Comparison of ENCODE assay signal across 35 cellular contexts in the genomic region with DNA sequence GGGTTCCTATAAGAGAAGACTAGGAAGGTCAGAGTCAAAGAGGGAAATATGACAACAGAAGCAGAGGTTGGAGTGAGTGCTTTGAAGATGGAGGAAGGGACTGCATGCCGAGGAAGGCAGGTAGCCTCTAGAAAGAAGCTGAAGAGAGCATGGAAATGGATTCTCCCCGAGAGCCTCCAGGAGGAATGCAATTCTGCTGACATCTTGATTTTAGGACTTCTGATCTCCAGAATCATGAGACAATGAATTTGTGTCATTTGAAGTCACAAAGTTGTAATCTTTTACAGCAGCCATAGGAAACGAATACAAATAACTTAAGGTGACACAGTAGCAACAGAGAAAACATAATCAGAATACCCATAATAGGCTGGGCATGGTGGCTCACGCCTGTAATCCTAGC.
"Had no signal": no experiment of that assay in that cellular context is flagged by ENCODE, and none has a peak within 500 bp of the region (broad histone marks: within the 10 kb centered on the region; RNA-seq: fewer than 3 reads in every experiment).

No MANE protein-coding gene starts in this region.

- H3K4me3 Mint-ChIP-seq: activated B cell treated with CpG ODN at 0.5 μM for 24 hours; activated CD4-positive, alpha-beta memory T cell treated with anti-CD3 and anti-CD28 coated beads for 36 hours; activated CD4-positive, alpha-beta T cell treated with anti-CD3 and anti-CD28 coated beads, Interleukin-2, amount 10 ng/mL, durations not matched to agents 24 days and 14 days; activated CD8-positive, alpha-beta T cell treated with anti-CD3 and anti-CD28 coated beads for 36 hours; activated naive CD4-positive, alpha-beta T cell treated with anti-CD3 and anti-CD28 coated beads, Interleukin-2, amount 10 ng/mL, durations not matched to agents 7 days and 5 days; activated naive CD4-positive, alpha-beta T cell treated with anti-CD3 and anti-CD28 coated beads, Interleukin-2, amount 50 U/mL, for 24 hours; activated naive CD8-positive, alpha-beta T cell; activated naive CD8-positive, alpha-beta T cell treated with anti-CD3 and anti-CD28 coated beads, Interleukin-2, amount 10 ng/mL, durations not matched to agents 7 days and 5 days; activated naive CD8-positive, alpha-beta T cell treated with anti-CD3 and anti-CD28 coated beads, Interleukin-2, amount 50 U/mL, for 24 hours; activated T-cell treated with anti-CD3 and anti-CD28 coated beads, Interleukin-2, amount 50 U/mL, for 4 hours; activated T-cell treated with anti-CD3 and anti-CD28 coated beads, Interleukin-2, amount 50 U/mL, for 72 hours; activated T-helper 1 cell treated with anti-CD3 and anti-CD28 coated beads, Interleukin-12 subunit alpha, Interleukin-12 subunit beta, Interleukin-2, Interleukin-4 antibody, amounts not matched to agents 30 ng/mL and 10 ng/mL and 1 ng/mL, durations not matched to agents 14 hours and 24 hours and 36 hours; activated T-helper 17 cell treated with anti-CD3 and anti-CD28 coated beads, Interleukin-2, amount 50 U/mL, for 72 hours; brain; central memory CD8-positive, alpha-beta T cell; T-helper 2 cell treated with Interferon-gamma antibody and Interleukin-4, amounts not matched to agents 5 μg/mL and 100 μg/mL, for 36 hours had no signal

- FAIRE-seq: TTC549 had no signal

- H3K27me3 ChIP-seq: ascending aorta, cardiac muscle cell had no signal

- H3K36me3 ChIP-seq: ascending aorta, cardiac muscle cell had no signal

- H3K4me1 ChIP-seq: ascending aorta had no signal

- H3K4me3 ChIP-seq: ascending aorta, cardiac muscle cell had no signal

- H3K9me3 ChIP-seq: ascending aorta had no signal

- H3K27me3 Mint-ChIP-seq: activated B cell treated with CpG ODN at 0.5 μM for 24 hours; activated CD4-positive, alpha-beta memory T cell treated with anti-CD3 and anti-CD28 coated beads for 36 hours; activated CD8-positive, alpha-beta T cell treated with anti-CD3 and anti-CD28 coated beads for 36 hours; activated naive CD4-positive, alpha-beta T cell treated with anti-CD3 and anti-CD28 coated beads, Interleukin-2, amount 50 U/mL, for 24 hours; activated naive CD8-positive, alpha-beta T cell; activated naive CD8-positive, alpha-beta T cell treated with anti-CD3 and anti-CD28 coated beads, Interleukin-2, amount 50 U/mL, for 24 hours; activated T-helper 17 cell treated with anti-CD3 and anti-CD28 coated beads, Interleukin-2, amount 50 U/mL, for 72 hours; central memory CD8-positive, alpha-beta T cell had no signal

- H3K27ac ChIP-seq: ascending aorta, cardiac muscle cell, VCaP had no signal

- H3K36me3 Mint-ChIP-seq: activated CD4-positive, alpha-beta memory T cell treated with anti-CD3 and anti-CD28 coated beads for 36 hours; activated naive CD4-positive, alpha-beta T cell treated with anti-CD3 and anti-CD28 coated beads, Interleukin-2, amount 10 ng/mL, durations not matched to agents 7 days and 5 days; activated naive CD4-positive, alpha-beta T cell treated with anti-CD3 and anti-CD28 coated beads, Interleukin-2, amount 50 U/mL, for 24 hours; activated naive CD8-positive, alpha-beta T cell; activated naive CD8-positive, alpha-beta T cell treated with anti-CD3 and anti-CD28 coated beads, Interleukin-2, amount 10 ng/mL, durations not matched to agents 7 days and 5 days; brain had no signal

- ATAC-seq: activated CD8-positive, alpha-beta T cell treated with anti-CD3 and anti-CD28 coated beads for 36 hours; activated naive CD8-positive, alpha-beta T cell treated with anti-CD3 and anti-CD28 coated beads, Interleukin-2, amount 50 U/mL, for 24 hours; activated T-cell treated with anti-CD3 and anti-CD28 coated beads, Interleukin-2, amount 50 U/mL, for 4 hours; activated T-cell treated with anti-CD3 and anti-CD28 coated beads, Interleukin-2, amount 50 U/mL, for 72 hours; activated T-helper 17 cell treated with anti-CD3 and anti-CD28 coated beads, Interleukin-2, amount 50 U/mL, for 72 hours had no signal

- H3K9me3 Mint-ChIP-seq: activated B cell treated with CpG ODN at 0.5 μM for 24 hours; activated CD4-positive, alpha-beta memory T cell treated with anti-CD3 and anti-CD28 coated beads for 36 hours; activated CD4-positive, alpha-beta T cell treated with anti-CD3 and anti-CD28 coated beads, Interleukin-2, amount 10 ng/mL, durations not matched to agents 24 days and 14 days; activated CD8-positive, alpha-beta T cell treated with anti-CD3 and anti-CD28 coated beads for 36 hours; activated naive CD4-positive, alpha-beta T cell treated with anti-CD3 and anti-CD28 coated beads, Interleukin-2, amount 10 ng/mL, durations not matched to agents 7 days and 5 days; activated naive CD4-positive, alpha-beta T cell treated with anti-CD3 and anti-CD28 coated beads, Interleukin-2, amount 50 U/mL, for 24 hours; activated naive CD8-positive, alpha-beta T cell treated with anti-CD3 and anti-CD28 coated beads, Interleukin-2, amount 10 ng/mL, durations not matched to agents 7 days and 5 days; activated naive CD8-positive, alpha-beta T cell treated with anti-CD3 and anti-CD28 coated beads, Interleukin-2, amount 50 U/mL, for 24 hours; activated T-cell treated with anti-CD3 and anti-CD28 coated beads, Interleukin-2, amount 50 U/mL, for 4 hours; activated T-helper 1 cell treated with anti-CD3 and anti-CD28 coated beads, Interleukin-12 subunit alpha, Interleukin-12 subunit beta, Interleukin-2, Interleukin-4 antibody, amounts not matched to agents 30 ng/mL and 10 ng/mL and 1 ng/mL, durations not matched to agents 14 hours and 24 hours and 36 hours; activated T-helper 17 cell treated with anti-CD3 and anti-CD28 coated beads, Interleukin-2, amount 50 U/mL, for 72 hours; central memory CD8-positive, alpha-beta T cell; T-helper 2 cell treated with Interferon-gamma antibody and Interleukin-4, amounts not matched to agents 5 μg/mL and 100 μg/mL, for 36 hours had no signal

- H3K4me1 Mint-ChIP-seq: activated B cell treated with CpG ODN at 0.5 μM for 24 hours; activated CD4-positive, alpha-beta T cell treated with anti-CD3 and anti-CD28 coated beads, Interleukin-2, amount 10 ng/mL, durations not matched to agents 24 days and 14 days; activated naive CD4-positive, alpha-beta T cell treated with anti-CD3 and anti-CD28 coated beads, Interleukin-2, amount 10 ng/mL, durations not matched to agents 7 days and 5 days; activated naive CD4-positive, alpha-beta T cell treated with anti-CD3 and anti-CD28 coated beads, Interleukin-2, amount 50 U/mL, for 24 hours; activated naive CD8-positive, alpha-beta T cell treated with anti-CD3 and anti-CD28 coated beads, Interleukin-2, amount 50 U/mL, for 24 hours; activated T-helper 17 cell treated with anti-CD3 and anti-CD28 coated beads, Interleukin-2, amount 50 U/mL, for 72 hours; central memory CD8-positive, alpha-beta T cell had no signal

- H3K27ac Mint-ChIP-seq: activated B cell treated with CpG ODN at 0.5 μM for 24 hours; activated CD4-positive, alpha-beta memory T cell treated with anti-CD3 and anti-CD28 coated beads for 36 hours; activated CD4-positive, alpha-beta T cell treated with anti-CD3 and anti-CD28 coated beads, Interleukin-2, amount 10 ng/mL, durations not matched to agents 24 days and 14 days; activated CD8-positive, alpha-beta T cell treated with anti-CD3 and anti-CD28 coated beads for 36 hours; activated naive CD4-positive, alpha-beta T cell treated with anti-CD3 and anti-CD28 coated beads, Interleukin-2, amount 10 ng/mL, durations not matched to agents 7 days and 5 days; activated naive CD8-positive, alpha-beta T cell; activated naive CD8-positive, alpha-beta T cell treated with anti-CD3 and anti-CD28 coated beads, Interleukin-2, amount 10 ng/mL, durations not matched to agents 7 days and 5 days; activated naive CD8-positive, alpha-beta T cell treated with anti-CD3 and anti-CD28 coated beads, Interleukin-2, amount 50 U/mL, for 24 hours; activated T-cell treated with anti-CD3 and anti-CD28 coated beads, Interleukin-2, amount 50 U/mL, for 72 hours; activated T-helper 1 cell treated with anti-CD3 and anti-CD28 coated beads, Interleukin-12 subunit alpha, Interleukin-12 subunit beta, Interleukin-2, Interleukin-4 antibody, amounts not matched to agents 30 ng/mL and 10 ng/mL and 1 ng/mL, durations not matched to agents 14 hours and 24 hours and 36 hours; activated T-helper 17 cell treated with anti-CD3 and anti-CD28 coated beads, Interleukin-2, amount 50 U/mL, for 72 hours; brain; T-helper 2 cell treated with Interferon-gamma antibody and Interleukin-4, amounts not matched to agents 5 μg/mL and 100 μg/mL, for 36 hours had no signal

- DNase-seq: activated B cell treated with CpG ODN at 0.5 μM for 24 hours; activated CD4-positive, alpha-beta memory T cell treated with anti-CD3 and anti-CD28 coated beads for 36 hours; activated CD4-positive, alpha-beta T cell treated with anti-CD3 and anti-CD28 coated beads for 4 hours; activated CD4-positive, alpha-beta T cell treated with anti-CD3 and anti-CD28 coated beads, Interleukin-2, amount 10 ng/mL, durations not matched to agents 24 days and 14 days; activated CD4-positive, alpha-beta T cell treated with anti-CD3 and anti-CD28 coated beads, Interleukin-2, amount 50 U/mL, for 1 hour; activated CD4-positive, alpha-beta T cell treated with anti-CD3 and anti-CD28 coated beads, Interleukin-2, amount 50 U/mL, for 4 hours; activated CD4-positive, CD25-positive, alpha-beta regulatory T cell treated with anti-CD3 and anti-CD28 coated beads, Interleukin-2, amount 50 U/mL, for 72 hours; activated CD8-positive, alpha-beta memory T cell treated with anti-CD3 and anti-CD28 coated beads, Interleukin-2, amount 50 U/mL, for 4 hours; activated CD8-positive, alpha-beta T cell treated with anti-CD3 and anti-CD28 coated beads for 36 hours; activated gamma-delta T cell; activated naive CD4-positive, alpha-beta T cell treated with anti-CD3 and anti-CD28 coated beads, Interleukin-2, amount 10 ng/mL, durations not matched to agents 7 days and 5 days; activated naive CD4-positive, alpha-beta T cell treated with Interleukin-2 at 50 U/mL for 16 hours; activated naive CD8-positive, alpha-beta T cell treated with anti-CD3 and anti-CD28 coated beads, Interleukin-2, amount 10 ng/mL, durations not matched to agents 7 days and 5 days; activated naive CD8-positive, alpha-beta T cell treated with anti-CD3 and anti-CD28 coated beads, Interleukin-2, amount 50 U/mL, for 24 hours; activated T-cell treated with anti-CD3 and anti-CD28 coated beads for 4 hours; activated T-cell treated with anti-CD3 and anti-CD28 coated beads, Interleukin-2, amount 50 U/mL, for 1 hour; activated T-cell treated with anti-CD3 and anti-CD28 coated beads, Interleukin-2, amount 50 U/mL, for 4 hours; activated T-cell treated with anti-CD3 and anti-CD28 coated beads, Interleukin-2, amount 50 U/mL, for 72 hours; amygdala; anterior cingulate cortex; caudate nucleus; cerebellar nuclear complex; T-helper 2 cell; T-helper 9 cell had no signal
